Comparison of ENCODE assay signal across 8 cellular contexts in genomic region chr14:69695664-69696527, GRCh38.
DNase-seq lines count a peak whose midpoint lies in the region; ATAC-seq and TF ChIP-seq lines count a peak whose summit lies in the region.

No MANE protein-coding gene starts in this region.

- H3K4me3 ChIP-seq in body of pancreas, result no peak overlapping the region

- H3K4me3 Mint-ChIP-seq in activated CD4-positive, alpha-beta T cell treated with anti-CD3 and anti-CD28 coated beads, Interleukin-2, amount 10 ng/mL, durations not matched to agents 24 days and 14 days, result peak overlapping the region; percentile 53

- H3K4me1 Mint-ChIP-seq in activated CD4-positive, alpha-beta T cell treated with anti-CD3 and anti-CD28 coated beads, Interleukin-2, amount 10 ng/mL, durations not matched to agents 24 days and 14 days, result peaks cover 75% of the 10 kb centered on the region

- H3K9me3 ChIP-seq in body of pancreas, result no peaks in the 10 kb centered on the region

- 18 to 26% methylated on average over 2 of the region's 2 CpGs for WGBS in body of pancreas, 2 donors

- peak overlapping the region; percentile 71 for H3K27ac Mint-ChIP-seq in activated CD4-positive, alpha-beta T cell treated with anti-CD3 and anti-CD28 coated beads, Interleukin-2, amount 10 ng/mL, durations not matched to agents 24 days and 14 days

- H3K4me1 ChIP-seq in body of pancreas, result peaks cover 85% of the 10 kb centered on the region

- intact Hi-C loops in activated CD4-positive, alpha-beta T cell treated with anti-CD3 and anti-CD28 coated beads, Interleukin-2, amount 10 ng/mL, durations not matched to agents 24 days and 14 days (cut with micrococcal nuclease), result loop anchor here (2.0 kb wide), 2 partner anchors 13 to 21 kb away; no protein-coding TSS in a partner anchor
- intact Hi-C loops in body of pancreas (cut with DNase I), result no loop called here

- TF ChIP-seq CTCF in body of pancreas (IDR thresholded peaks at IDR 0.05), result no peak

- DNase-seq in activated CD4-positive, alpha-beta T cell treated with anti-CD3 and anti-CD28 coated beads, Interleukin-2, amount 10 ng/mL, durations not matched to agents 24 days and 14 days, result no peak
- no peak for DNase-seq in activated CD4-positive, alpha-beta T cell treated with anti-CD3 and anti-CD28 coated beads, Interleukin-2, amount 50 U/mL, for 48 hours
- DNase-seq in NCI-H2107 treated with DMSO at 0.1 percent for 48 hours (lab: John Stamatoyannopoulos, UW; ENCODE audit: unreplicated experiment) (peak; percentile 89), body of pancreas (peak; percentile 43 to 69 (median 60)), middle frontal gyrus (ENCODE audit: extremely low spot score, low spot score) (no peak), LoVo (ENCODE audit: low spot score) (no peak)

- no peak for ATAC-seq in body of pancreas
- no peak for ATAC-seq in HG02970 (IDR thresholded peaks at IDR 0.05; ENCODE audit: low FRiP score, unreplicated experiment)

- peaks cover 22% of the 10 kb centered on the region for H3K36me3 Mint-ChIP-seq in activated CD4-positive, alpha-beta T cell treated with anti-CD3 and anti-CD28 coated beads, Interleukin-2, amount 10 ng/mL, durations not matched to agents 24 days and 14 days (ENCODE audit: low read depth)

- no peaks in the 10 kb centered on the region for H3K9me3 Mint-ChIP-seq in activated CD4-positive, alpha-beta T cell treated with anti-CD3 and anti-CD28 coated beads, Interleukin-2, amount 10 ng/mL, durations not matched to agents 24 days and 14 days

- no peaks in the 10 kb centered on the region for H3K27me3 Mint-ChIP-seq in activated CD4-positive, alpha-beta T cell treated with anti-CD3 and anti-CD28 coated beads, Interleukin-2, amount 10 ng/mL, durations not matched to agents 24 days and 14 days

- H3K27ac ChIP-seq in body of pancreas (peak overlapping the region; percentile 85 to 91 (median 86)), layer of hippocampus (ENCODE audit: low read depth, low read length) (peak overlapping the region; percentile 21)

- no peaks in the 10 kb centered on the region for H3K27me3 ChIP-seq in body of pancreas
- H3K27me3 ChIP-seq in layer of hippocampus (ENCODE audit: control insufficient read depth, insufficient read depth, low read length), result no peaks in the 10 kb centered on the region

- no peak for TF ChIP-seq POLR2A in body of pancreas (IDR thresholded peaks at IDR 0.05)

- H3K36me3 ChIP-seq in body of pancreas (replicated peaks in 1 of 2; ENCODE audit: insufficient read depth in 1 of 2, low read depth in 2 of 2), result no peaks in the 10 kb centered on the region

Comparison
In these comparisons a context has a peak if more than half of its experiments do, and no peak if none do; other contexts are left out.
1. DNase-seq: peak in NCI-H2107 treated with DMSO at 0.1 percent for 48 hours (single experiment) and body of pancreas (4 of 4); none in activated CD4-positive, alpha-beta T cell treated with anti-CD3 and anti-CD28 coated beads, Interleukin-2, amount 10 ng/mL, durations not matched to agents 24 days and 14 days (single experiment), activated CD4-positive, alpha-beta T cell treated with anti-CD3 and anti-CD28 coated beads, Interleukin-2, amount 50 U/mL, for 48 hours (0 of 2), middle frontal gyrus (single experiment) and LoVo (single experiment).